In genomic region chr4:4666693-4667642, GRCh38 we compare ENCODE assay signal across 1 cellular context.
TF ChIP-seq lines count a peak whose summit lies in the region.

No MANE protein-coding gene starts in this region.

TF ChIP-seq in SK-N-SH treated with all-trans-retinoic acid at 6 μM for 48 hours, 23 proteins besides CTCF, POLR2A, EP300 and RAD21 (continued from another document):
- TF ChIP-seq CSRNP3 (CRISPR knock-in tag; IDR thresholded peaks at IDR 0.05) (no peak), ZNF565 (CRISPR knock-in tag; conservative IDR thresholded peaks at IDR 0.05; ENCODE audit: low read depth) (no peak)
